Comparison of ENCODE assay signal across 14 cellular contexts in the genomic region with DNA sequence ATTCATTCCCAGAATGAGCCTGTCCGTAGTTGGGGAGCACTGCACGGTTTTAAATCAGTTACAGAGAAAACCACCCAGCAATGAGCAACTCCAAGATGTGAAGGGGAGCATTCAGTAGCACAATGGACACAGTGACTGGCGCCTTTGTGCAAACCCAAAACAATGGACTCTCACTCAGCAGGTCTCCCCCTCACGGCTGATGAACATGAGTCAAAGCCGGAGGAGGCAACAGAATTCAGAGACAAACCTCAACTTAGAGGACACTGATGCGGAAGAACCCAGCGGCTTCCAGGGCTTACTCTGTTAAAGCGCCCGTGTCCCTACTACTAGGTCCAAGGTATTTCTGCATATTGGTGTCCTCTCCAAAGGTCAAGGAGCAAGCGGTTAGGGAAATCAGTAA. TPM values are rescaled to one million over a fixed set of nuclear protein-coding genes. Genes with fewer than 3 reads are reported as not detected.
DNase-seq lines count a peak whose midpoint lies in the region; ATAC-seq, FAIRE-seq and TF ChIP-seq lines count a peak whose summit lies in the region.
"Had no signal": no experiment of that assay in that cellular context is flagged by ENCODE, and none has a peak within 500 bp of the region (broad histone marks: within the 10 kb centered on the region; RNA-seq: fewer than 3 reads in every experiment).

No MANE protein-coding gene starts in this region.

- TF ChIP-seq POLR2A in gastrocnemius medialis (IDR thresholded peaks at IDR 0.05), result no peak

- peaks cover 6% of the 10 kb centered on the region for H3K27me3 Mint-ChIP-seq in GM23338 (ENCODE audit: insufficient read depth, low read depth, poor library complexity)
- no peaks in the 10 kb centered on the region for H3K27me3 Mint-ChIP-seq in activated CD8-positive, alpha-beta T cell treated with anti-CD3 and anti-CD28 coated beads for 36 hours

- CTCF ChIA-PET in activated CD8-positive, alpha-beta T cell treated with anti-CD3 and anti-CD28 coated beads for 36 hours (lab: Charles Lee), result interaction anchor here (2.4 to 4.0 kb wide), 3 partner anchors 11 to 73 kb away, joined by 15 to 18 read pairs (median 17); no protein-coding TSS in a partner anchor

- in situ Hi-C loops in gastrocnemius medialis (cut with MboI; ENCODE audit: low sequenced_read_pairs in 4 of 4), result no loop called here

- H4K20me1 ChIP-seq in GM23338 (replicated peaks; ENCODE audit: insufficient read depth), result no peaks in the 10 kb centered on the region

- no peak overlapping the region for H3K4me3 Mint-ChIP-seq in GM23338
- H3K4me3 Mint-ChIP-seq in activated CD8-positive, alpha-beta T cell treated with anti-CD3 and anti-CD28 coated beads for 36 hours, result no peak overlapping the region

- H3K27ac ChIP-seq in GM23338 (ENCODE audit: low read depth) (no peak overlapping the region), gastrocnemius medialis (peak overlapping the region; percentile 94 to 100 (median 98))

- FAIRE-seq in D721Med (lab: Jason Lieb, UNC), result no peak
- FAIRE-seq: RCC 7860 had no signal

- no peak overlapping the region for H3K27ac Mint-ChIP-seq in GM23338
- H3K27ac Mint-ChIP-seq in activated CD8-positive, alpha-beta T cell treated with anti-CD3 and anti-CD28 coated beads for 36 hours, result peak overlapping the region; percentile 30
- H3K27ac Mint-ChIP-seq: activated naive CD4-positive, alpha-beta T cell treated with anti-CD3 and anti-CD28 coated beads, Interleukin-2, amount 50 U/mL, for 72 hours had no signal

- no peaks in the 10 kb centered on the region for H3K36me3 ChIP-seq in GM23338 (ENCODE audit: insufficient read depth)
- H3K36me3 ChIP-seq in gastrocnemius medialis, result no peaks in the 10 kb centered on the region

- TF ChIP-seq CTCF in GM23338 (conservative IDR thresholded peaks at IDR 0.05; ENCODE audit: low read depth in 2 of 2), result no peak
- no peak for TF ChIP-seq CTCF in activated CD8-positive, alpha-beta T cell treated with anti-CD3 and anti-CD28 coated beads for 36 hours (IDR thresholded peaks at IDR 0.05)
- no peak for TF ChIP-seq CTCF in gastrocnemius medialis (IDR thresholded peaks at IDR 0.05 in 4 of 5, conservative IDR thresholded peaks at IDR 0.05 in 1 of 5)
- no peak for TF ChIP-seq CTCF in D721Med (IDR thresholded peaks at IDR 0.05; ENCODE audit: insufficient read depth, missing control alignments)

- H3K27me3 ChIP-seq in GM23338 (ENCODE audit: insufficient read depth), result no peaks in the 10 kb centered on the region
- no peaks in the 10 kb centered on the region for H3K27me3 ChIP-seq in gastrocnemius medialis
- H3K27me3 ChIP-seq: gastroesophageal sphincter had no signal

- POLR2A ChIA-PET in activated CD8-positive, alpha-beta T cell treated with anti-CD3 and anti-CD28 coated beads for 36 hours (lab: Charles Lee), result interaction anchor here (0.6 to 8.7 kb wide), 3 partner anchors 11 to 33 kb away, joined by 3 to 59 read pairs (median 12); partner anchors contain the start of gene PLEKHF1

- intact Hi-C loops in activated CD8-positive, alpha-beta T cell treated with anti-CD3 and anti-CD28 coated beads for 36 hours (cut with micrococcal nuclease), result no loop called here
- intact Hi-C loops in head of caudate nucleus (cut with DNase I) (no loop called here), gastrocnemius medialis (cut with DNase I; ENCODE audit: low total_unique reads) (no loop called here)

- H3K9me3 Mint-ChIP-seq in GM23338, result peaks cover 11% of the 10 kb centered on the region
- no peaks in the 10 kb centered on the region for H3K9me3 Mint-ChIP-seq in activated CD8-positive, alpha-beta T cell treated with anti-CD3 and anti-CD28 coated beads for 36 hours
- H3K9me3 Mint-ChIP-seq: activated naive CD4-positive, alpha-beta T cell treated with anti-CD3 and anti-CD28 coated beads, Interleukin-2, amount 50 U/mL, for 72 hours had no signal

- H3K4me3 ChIP-seq in GM23338 (no peak overlapping the region), gastrocnemius medialis (no peak overlapping the region)
- H3K4me3 ChIP-seq: gastroesophageal sphincter had no signal

- DNase-seq in GM23338 (ENCODE audit: low spot score), result no peak
- DNase-seq in activated CD8-positive, alpha-beta T cell treated with anti-CD3 and anti-CD28 coated beads for 36 hours, result no peak
- DNase-seq in head of caudate nucleus, result peak in 41 of 42 donors; percentile 41 to 91 (median 78)
- DNase-seq in gastrocnemius medialis, result no peak
- DNase-seq in activated CD8-positive, alpha-beta memory T cell treated with anti-CD3 and anti-CD28 coated beads, Interleukin-2, amount 50 U/mL, for 48 hours, result no peak
- no peak for DNase-seq in NCI-H1694 treated with DMSO at 0.1 percent for 48 hours (lab: John Stamatoyannopoulos, UW)
- no peak for DNase-seq in D721Med (ENCODE audit: insufficient read length, low spot score)
- DNase-seq: effector CD4-positive, alpha-beta T cell; left colon; NCI-H1092 had no signal

- no peaks in the 10 kb centered on the region for H3K79me2 ChIP-seq in GM23338 (replicated peaks; ENCODE audit: insufficient read depth)

- no peaks in the 10 kb centered on the region for H3K9me3 ChIP-seq in gastrocnemius medialis
- H3K9me3 ChIP-seq: gastroesophageal sphincter had no signal

- H3K9me2 ChIP-seq in GM23338 (ENCODE audit: insufficient read depth), result no peaks in the 10 kb centered on the region

- H3K4me2 ChIP-seq in GM23338, result no peak overlapping the region

- H3K4me1 ChIP-seq in GM23338 (ENCODE audit: insufficient read depth) (no peaks in the 10 kb centered on the region), gastrocnemius medialis (peaks cover 79 to 87% of the 10 kb centered on the region in 2 donors)

- H3F3A ChIP-seq in GM23338 (replicated peaks; ENCODE audit: low read depth), result no peaks in the 10 kb centered on the region

- no peak overlapping the region for H2AFZ ChIP-seq in GM23338

- peaks cover 4% of the 10 kb centered on the region for H3K4me1 Mint-ChIP-seq in GM23338
- H3K4me1 Mint-ChIP-seq in activated CD8-positive, alpha-beta T cell treated with anti-CD3 and anti-CD28 coated beads for 36 hours (ENCODE audit: low read depth), result peaks cover 61% of the 10 kb centered on the region

- ATAC-seq in GM23338, result peak; percentile 33; the same call in 2 of the 3 replicates
- no peak for ATAC-seq in activated CD8-positive, alpha-beta T cell treated with anti-CD3 and anti-CD28 coated beads for 36 hours
- ATAC-seq in gastrocnemius medialis, result no peak
- ATAC-seq in GM21447 (IDR thresholded peaks at IDR 0.05; ENCODE audit: unreplicated experiment), result no peak
- ATAC-seq: activated naive CD4-positive, alpha-beta T cell treated with anti-CD3 and anti-CD28 coated beads, Interleukin-2, amount 50 U/mL, for 72 hours; gastroesophageal sphincter; left colon had no signal

- peaks cover 4% of the 10 kb centered on the region; the same call in 1 of the 3 replicates for H3K36me3 Mint-ChIP-seq in GM23338 (ENCODE audit: low read depth)
- H3K36me3 Mint-ChIP-seq in activated CD8-positive, alpha-beta T cell treated with anti-CD3 and anti-CD28 coated beads for 36 hours (ENCODE audit: low read depth), result peaks cover under 1% of the 10 kb centered on the region

TF ChIP-seq in GM23338, 12 proteins besides CTCF, POLR2A, EP300 and RAD21 (continues in another document):
- TF ChIP-seq REST (IDR thresholded peaks at IDR 0.05; ENCODE audit: unreplicated experiment), result no peak
- no peak for TF ChIP-seq JUNB (IDR thresholded peaks at IDR 0.05; ENCODE audit: unreplicated experiment)
- TF ChIP-seq CREB1 (CRISPR knock-in tag; IDR thresholded peaks at IDR 0.05; ENCODE audit: low read depth), result no peak

RNA-seq across cellular contexts. Expression of gene PLEKHF1, which starts 17.7 kb away (rescaled TPM):
- 16.0 and 25.1 TPM in 2 replicates for total RNA-seq in GM23338 (2014; rRNA removed; shearing (Covaris generic))
- 10.1 and 12.1 TPM in 2 replicates for polyA plus RNA-seq in GM23338 (2016; fragmentation: Nextera tagmentation; extraction: Ambion mirVana)
- 10 to 100 TPM; 30.4 to 31.7 TPM for total RNA-seq in activated CD8-positive, alpha-beta T cell treated with anti-CD3 and anti-CD28 coated beads for 36 hours
- 100 to 1,000 TPM in 3 of 4 donors, 10 to 100 TPM in 1; 69.1 to 164 (median 135) TPM for total RNA-seq in gastrocnemius medialis

RNA-seq across cellular contexts. Expression of gene C19orf12, which starts 32.1 kb away (rescaled TPM):
- total RNA-seq in GM23338 (2014; rRNA removed; shearing (Covaris generic)), result 13.0 and 17.2 TPM in 2 replicates
- 8.4 and 11.4 TPM in 2 replicates for polyA plus RNA-seq in GM23338 (2016; fragmentation: Nextera tagmentation; extraction: Ambion mirVana)
- 10 to 100 TPM; 33.3 to 36.6 TPM for total RNA-seq in activated CD8-positive, alpha-beta T cell treated with anti-CD3 and anti-CD28 coated beads for 36 hours
- total RNA-seq in gastrocnemius medialis, result 100 to 1,000 TPM in 1 of 4 donors, 10 to 100 TPM in 3; 54.4 to 142 (median 69.8) TPM

Comparison
In these comparisons a context has a peak if more than half of its experiments do, and no peak if none do; other contexts are left out.
1. DNase-seq: peak in head of caudate nucleus (41 of 42); none in GM23338 (single experiment), activated CD8-positive, alpha-beta T cell treated with anti-CD3 and anti-CD28 coated beads for 36 hours (single experiment), gastrocnemius medialis (0 of 2), activated CD8-positive, alpha-beta memory T cell treated with anti-CD3 and anti-CD28 coated beads, Interleukin-2, amount 50 U/mL, for 48 hours (single experiment), NCI-H1694 treated with DMSO at 0.1 percent for 48 hours (single experiment) and D721Med (single experiment).